Comparison of ENCODE assay signal across 8 cellular contexts in the genomic region with DNA sequence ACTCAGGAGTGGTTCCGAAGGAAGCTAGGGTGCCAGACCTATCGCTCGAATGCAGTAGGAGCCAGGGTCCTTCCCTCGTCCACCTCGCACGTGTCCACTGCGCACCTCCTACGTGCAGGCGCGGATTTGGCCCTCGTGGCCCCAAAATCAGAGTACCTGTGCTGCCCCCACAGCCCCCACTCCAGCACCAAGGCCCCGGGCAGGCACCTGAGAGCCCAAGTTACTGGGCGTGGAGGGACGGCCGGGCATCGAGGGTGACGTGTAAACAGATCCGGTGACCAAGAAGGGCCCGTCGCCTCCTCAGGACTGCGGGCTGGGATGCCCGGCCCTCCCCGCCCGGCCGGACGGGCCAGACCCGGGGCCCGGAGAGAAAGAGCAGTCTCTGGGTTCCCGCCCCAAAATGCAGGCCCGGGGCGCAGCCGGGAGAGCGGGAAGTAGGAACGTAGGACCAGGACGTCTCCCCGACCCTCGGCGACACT. TPM values are rescaled to one million over a fixed set of nuclear protein-coding genes. Genes with fewer than 3 reads are reported as not detected.
DNase-seq lines count a peak whose midpoint lies in the region; ATAC-seq and TF ChIP-seq lines count a peak whose summit lies in the region.

No MANE protein-coding gene starts in this region.

- POLR2A ChIA-PET in MCF 10A (lab: Yijun Ruan, JAX), result interaction anchor here (1.0 to 5.2 kb wide), 9 partner anchors 9 to 137 kb away, joined by 3 to 61 read pairs (median 5); partner anchors contain the start of genes GRN, TMUB2 and UBTF

- H3K9me3 ChIP-seq in HUES64 (ENCODE audit: insufficient read depth, low read depth, low read length), result no peaks in the 10 kb centered on the region
- no peaks in the 10 kb centered on the region for H3K9me3 ChIP-seq in upper lobe of right lung

- H3K36me3 ChIP-seq in HUES64 (ENCODE audit: insufficient read depth, low read length), result peaks cover 35% of the 10 kb centered on the region
- H3K36me3 ChIP-seq in upper lobe of right lung, result peaks cover 33% of the 10 kb centered on the region

- intact Hi-C loops in MCF 10A (cut with micrococcal nuclease), result loop anchor here (2.0 kb wide), 1 partner anchor 103 kb away; no protein-coding TSS in a partner anchor
- intact Hi-C loops in lower leg skin (cut with DNase I; ENCODE audit: low total_unique reads), result loop anchor here (5.0 kb wide), 1 partner anchor 107 kb away; the partner anchor contains the start of gene UBTF
- intact Hi-C loops in upper lobe of right lung (cut with DNase I), result loop anchor here (5.0 kb wide), 1 partner anchor 107 kb away; the partner anchor contains the start of gene UBTF

- whole genome bisulfite sequencing in HUES64, result 2% methylated on average over 38 of the region's 38 CpGs
- 0 to 1% methylated on average over 10 to 38 of the region's 38 CpGs for WGBS in lower leg skin, 2 donors

- H3K27ac Mint-ChIP-seq in MCF 10A (ENCODE audit: low read depth, unreplicated experiment), result peak overlapping the region; percentile 93

- no peak for TF ChIP-seq POLR2A in lower leg skin (IDR thresholded peaks at IDR 0.05)

- no peaks in the 10 kb centered on the region for H3K9me3 Mint-ChIP-seq in MCF 10A (ENCODE audit: unreplicated experiment)

- peak overlapping the region; percentile 82 for H3K9ac ChIP-seq in HUES64 (ENCODE audit: low read depth, low read length)

- H3K4me3 ChIP-seq in HUES64 (ENCODE audit: low read length) (peak overlapping the region; percentile 97), lower leg skin (ENCODE audit: low read depth, poor library complexity, severe bottlenecking) (peak overlapping the region; percentile 74), upper lobe of right lung (peak overlapping the region; percentile 97)

- peaks cover 12% of the 10 kb centered on the region for H3K36me3 Mint-ChIP-seq in MCF 10A (ENCODE audit: insufficient read depth, unreplicated experiment)

- ATAC-seq in GM19035 (IDR thresholded peaks at IDR 0.05; ENCODE audit: unreplicated experiment), result peak; percentile 5
- ATAC-seq in upper lobe of right lung, result peak; percentile 2
- ATAC-seq in HG03159 (IDR thresholded peaks at IDR 0.05; ENCODE audit: unreplicated experiment), result no peak

- H3K27me3 ChIP-seq in HUES64 (ENCODE audit: insufficient read depth, low read length), result peaks cover 16% of the 10 kb centered on the region
- no peaks in the 10 kb centered on the region for H3K27me3 ChIP-seq in upper lobe of right lung

- H3K27me3 Mint-ChIP-seq in MCF 10A (ENCODE audit: insufficient read depth, unreplicated experiment), result no peaks in the 10 kb centered on the region

- peak overlapping the region; percentile 40 for H3K27ac ChIP-seq in HUES64 (ENCODE audit: low read depth, low read length)
- peak overlapping the region; percentile 77 for H3K27ac ChIP-seq in upper lobe of right lung

- no peak for DNase-seq in MCF 10A (ENCODE audit: unreplicated experiment)
- peak in 1 of 2 donors; percentile 89 for DNase-seq in lower leg skin (ENCODE audit: low spot score in 2 of 2)
- DNase-seq in upper lobe of right lung, result peak; percentile 79
- no peak for DNase-seq in NCI-H187 treated with DMSO at 0.1 percent for 48 hours (lab: John Stamatoyannopoulos, UW)
- no peak for DNase-seq in DMS153 (lab: John Stamatoyannopoulos, UW)

- CTCF ChIA-PET in MCF 10A (lab: Yijun Ruan, JAX), result interaction anchor here (1.0 to 1.8 kb wide), 3 partner anchors 21 to 107 kb away, joined by 3 to 4 read pairs (median 3); partner anchors contain the start of gene GRN

- H3K4me3 Mint-ChIP-seq in MCF 10A (ENCODE audit: unreplicated experiment), result peak overlapping the region; percentile 82

- H3K4me1 ChIP-seq in HUES64 (ENCODE audit: insufficient read depth, low read length), result no peaks in the 10 kb centered on the region
- peaks cover 17% of the 10 kb centered on the region for H3K4me1 ChIP-seq in upper lobe of right lung

- TF ChIP-seq CTCF in MCF 10A (IDR thresholded peaks at IDR 0.05; ENCODE audit: unreplicated experiment) (no peak), lower leg skin (IDR thresholded peaks at IDR 0.05) (no peak), upper lobe of right lung (IDR thresholded peaks at IDR 0.05) (no peak)

- no TSS peak for BruUV-seq in MCF 10A (replicated peaks; lab: Mats Ljungman, UMichigan)

- no peaks in the 10 kb centered on the region for H3K4me1 Mint-ChIP-seq in MCF 10A (ENCODE audit: insufficient read depth, unreplicated experiment)

RNA-seq across cellular contexts. Expression of gene SLC25A39, which starts 0.5 kb away (rescaled TPM):
- polyA plus RNA-seq in HUES64 (2013, experiment 1 of 2), result 120 TPM
- 130 TPM for polyA plus RNA-seq in HUES64 (2013, experiment 2 of 2)
- total RNA-seq in MCF 10A (2022) (157 and 169 TPM in 2 replicates), lower leg skin (100 to 1,000 TPM in 1 of 4 donors, 10 to 100 TPM in 3; 73.4 to 113 (median 90.0) TPM), upper lobe of right lung (76.8 TPM)

RNA-seq across cellular contexts. Expression of gene RUNDC3A, which starts 15.7 kb away (rescaled TPM):
- polyA plus RNA-seq in HUES64 (2013, experiment 1 of 2), result 2.1 TPM
- 1.8 TPM for polyA plus RNA-seq in HUES64 (2013, experiment 2 of 2)
- 0.28 and 1.0 TPM in 2 replicates for total RNA-seq in MCF 10A (2022)
- total RNA-seq in lower leg skin, result 10 to 100 TPM; 12.6 to 29.5 (median 17.1) TPM
- total RNA-seq in upper lobe of right lung, result 0.32 TPM

RNA-seq across cellular contexts. Expression of gene GRN, which starts 21.0 kb away (rescaled TPM):
- 71.7 TPM for polyA plus RNA-seq in HUES64 (2013, experiment 1 of 2)
- polyA plus RNA-seq in HUES64 (2013, experiment 2 of 2), result 92.4 TPM
- total RNA-seq in MCF 10A (2022) (143 and 144 TPM in 2 replicates), lower leg skin (100 to 1,000 TPM; 272 to 295 (median 283) TPM), upper lobe of right lung (722 TPM)

RNA-seq across cellular contexts. Expression of gene FAM171A2, which starts 39.5 kb away (rescaled TPM):
- polyA plus RNA-seq in HUES64 (2013, experiment 1 of 2), result 21.9 TPM
- polyA plus RNA-seq in HUES64 (2013, experiment 2 of 2), result 23.0 TPM
- total RNA-seq in MCF 10A (2022), result 0.30 TPM in 1 of 2 replicates, not detected in the other
- 1 to 10 TPM in 3 of 4 donors, under 1 TPM in 1; 0.95 to 2.8 (median 2.4) TPM for total RNA-seq in lower leg skin
- 1.8 TPM for total RNA-seq in upper lobe of right lung

RNA-seq across cellular contexts. Expression of gene SLC4A1, which starts 56.2 kb away (rescaled TPM):
- not detected for polyA plus RNA-seq in HUES64 (2013, experiment 1 of 2)
- not detected for polyA plus RNA-seq in HUES64 (2013, experiment 2 of 2)
- total RNA-seq in MCF 10A (2022) (not detected in 2 replicates), lower leg skin (1 to 10 TPM in 1 of 4 donors, not detected in 3; 2.4 TPM), upper lobe of right lung (0.43 TPM)
